In genomic region chr3:17373304-17373703, GRCh38 we compare ENCODE assay signal across 19 cellular contexts.
DNase-seq lines count a peak whose midpoint lies in the region; FAIRE-seq and TF ChIP-seq lines count a peak whose summit lies in the region.
"Had no signal": no experiment of that assay in that cellular context is flagged by ENCODE, and none has a peak within 500 bp of the region (broad histone marks: within the 10 kb centered on the region; RNA-seq: fewer than 3 reads in every experiment).

No MANE protein-coding gene starts in this region.

- H2AFZ ChIP-seq in ACC112 (ENCODE audit: low read length, unreplicated experiment) (no peak overlapping the region), GM23248 (no peak overlapping the region), astrocyte (ENCODE audit: low read depth, low read length) (no peak overlapping the region), neural progenitor cell (replicated peaks) (no peak overlapping the region)
- H2AFZ ChIP-seq: GM23338 had no signal

- H3K4me3 Mint-ChIP-seq in astrocyte (ENCODE audit: unreplicated experiment), result no peak overlapping the region
- no peak overlapping the region for H3K4me3 Mint-ChIP-seq in neural progenitor cell
- H3K4me3 Mint-ChIP-seq: CD4-positive, alpha-beta memory T cell; GM23338; H9 had no signal

- H3K9ac ChIP-seq in GM23248 (no peak overlapping the region), astrocyte (ENCODE audit: low read length) (no peak overlapping the region), neural progenitor cell (no peak overlapping the region)
- H3K9ac ChIP-seq: BLaER1 treated with 17β-estradiol and CSF1 and Interleukin-3, amounts not matched to agents 10 nM and 100 nM had no signal

- no peaks in the 10 kb centered on the region for H3K36me3 Mint-ChIP-seq in astrocyte (ENCODE audit: low read depth, unreplicated experiment)
- H3K36me3 Mint-ChIP-seq in neural progenitor cell, result no peaks in the 10 kb centered on the region

- in situ Hi-C loops in GM23248 (cut with MboI), result no loop called here

- H3K79me2 ChIP-seq in ACC112 (ENCODE audit: control insufficient read depth, insufficient read depth, low read length, unreplicated experiment) (no peaks in the 10 kb centered on the region), GM23248 (ENCODE audit: insufficient read depth) (no peaks in the 10 kb centered on the region), astrocyte (ENCODE audit: insufficient read depth, low read length) (no peaks in the 10 kb centered on the region), neural progenitor cell (ENCODE audit: low read depth) (no peaks in the 10 kb centered on the region)

- H3F3A ChIP-seq in GM23248 (ENCODE audit: insufficient read depth) (peaks cover 12% of the 10 kb centered on the region), neural progenitor cell (ENCODE audit: low read depth) (no peaks in the 10 kb centered on the region)

- peak overlapping the region; percentile 32; the same call in 1 of the 2 replicates for H3K27ac ChIP-seq in ACC112 (ENCODE audit: low read depth, low read length)
- peak overlapping the region; percentile 40 for H3K27ac ChIP-seq in GM23248
- no peak overlapping the region for H3K27ac ChIP-seq in astrocyte (ENCODE audit: low read depth, low read length)
- no peak overlapping the region for H3K27ac ChIP-seq in neural progenitor cell
- H3K27ac ChIP-seq: BLaER1 treated with 17β-estradiol and CSF1 and Interleukin-3, amounts not matched to agents 10 nM and 100 nM had no signal

- H3K4me3 ChIP-seq in ACC112 (ENCODE audit: low read depth, low read length) (no peak overlapping the region), GM23248 (no peak overlapping the region), astrocyte (ENCODE audit: insufficient read depth, low read depth, low read length) (no peak overlapping the region), neural progenitor cell (no peak overlapping the region)
- H3K4me3 ChIP-seq: BLaER1 treated with 17β-estradiol and CSF1 and Interleukin-3, amounts not matched to agents 10 nM and 100 nM; GM23338 had no signal

- H3K9me2 ChIP-seq in GM23248 (ENCODE audit: insufficient read depth), result no peaks in the 10 kb centered on the region

- WGBS in GM23248 (ENCODE audit: low coverage in 1 of 2, low lambda C conversion rate in 2 of 2, missing lambda C conversion rate in 2 of 2), 2 experiments, result 100% methylated on average over 1 of the region's 1 CpG

- FAIRE-seq in astrocyte (lab: Jason Lieb, UNC), result peak; percentile 20
- FAIRE-seq in D721Med (lab: Jason Lieb, UNC), result no peak
- FAIRE-seq: G401.6, GM12892 had no signal

- H3K27me3 ChIP-seq in ACC112 (ENCODE audit: insufficient read depth, low read length), result no peaks in the 10 kb centered on the region
- H3K27me3 ChIP-seq in GM23248 (replicated peaks; ENCODE audit: insufficient read depth), result no peaks in the 10 kb centered on the region
- no peaks in the 10 kb centered on the region for H3K27me3 ChIP-seq in astrocyte (ENCODE audit: insufficient read depth, low read length)
- no peaks in the 10 kb centered on the region for H3K27me3 ChIP-seq in neural progenitor cell
- H3K27me3 ChIP-seq: BE2C; BLaER1 treated with 17β-estradiol and CSF1 and Interleukin-3, amounts not matched to agents 10 nM and 100 nM had no signal

- DNase-seq in GM23248 (no peak), astrocyte (ENCODE audit: low read depth) (no peak), neural progenitor cell (ENCODE audit: low spot score) (no peak), retina (no peak), D721Med (ENCODE audit: insufficient read length, low spot score) (no peak)
- DNase-seq: ACHN; AML-193; BE2C; Calu3; CD4-positive, alpha-beta memory T cell; COR-L47; DMS153; DND-41; H9 had no signal

- no peaks in the 10 kb centered on the region for H3K27me3 Mint-ChIP-seq in astrocyte (ENCODE audit: low read depth, unreplicated experiment)
- no peaks in the 10 kb centered on the region for H3K27me3 Mint-ChIP-seq in neural progenitor cell (ENCODE audit: insufficient read depth, low read depth)
- H3K27me3 Mint-ChIP-seq: CD4-positive, alpha-beta memory T cell had no signal

- peaks cover 8% of the 10 kb centered on the region for H3K4me1 ChIP-seq in ACC112 (ENCODE audit: control insufficient read depth, insufficient read depth, low read length, unreplicated experiment)
- H3K4me1 ChIP-seq in GM23248 (ENCODE audit: insufficient read depth), result peaks cover 9% of the 10 kb centered on the region
- H3K4me1 ChIP-seq in astrocyte (ENCODE audit: insufficient read depth, low read length), result no peaks in the 10 kb centered on the region
- no peaks in the 10 kb centered on the region for H3K4me1 ChIP-seq in neural progenitor cell
- H3K4me1 ChIP-seq: BE2C; BLaER1 treated with 17β-estradiol and CSF1 and Interleukin-3, amounts not matched to agents 10 nM and 100 nM had no signal

- H3K36me3 ChIP-seq in ACC112 (ENCODE audit: insufficient read depth, low read length) (no peaks in the 10 kb centered on the region; the same call in 1 of the 2 replicates), GM23248 (ENCODE audit: low read depth) (0 out of 2 replicates have a peak, but pooled peaks cover 4% of the 10 kb centered on the region), astrocyte (ENCODE audit: insufficient read depth, low read length) (no peaks in the 10 kb centered on the region), neural progenitor cell (peaks cover 3% of the 10 kb centered on the region)
- H3K36me3 ChIP-seq: BE2C had no signal

- TF ChIP-seq CTCF in astrocyte (IDR thresholded peaks at IDR 0.05; ENCODE audit: insufficient read depth, low read depth, low read length) (no peak), neural progenitor cell (IDR thresholded peaks at IDR 0.05) (no peak), D721Med (IDR thresholded peaks at IDR 0.05; ENCODE audit: insufficient read depth, missing control alignments) (no peak)

- H3K27ac Mint-ChIP-seq in astrocyte (ENCODE audit: unreplicated experiment) (no peak overlapping the region), neural progenitor cell (no peak overlapping the region)
- H3K27ac Mint-ChIP-seq: CD4-positive, alpha-beta memory T cell; GM23338; H9 had no signal

- H3K9me3 ChIP-seq in GM23248 (ENCODE audit: low read depth), result no peaks in the 10 kb centered on the region
- no peaks in the 10 kb centered on the region for H3K9me3 ChIP-seq in astrocyte (ENCODE audit: insufficient read depth, low read depth, low read length)
- no peaks in the 10 kb centered on the region for H3K9me3 ChIP-seq in neural progenitor cell (ENCODE audit: low read depth)
- H3K9me3 ChIP-seq: BE2C; BLaER1 treated with 17β-estradiol and CSF1 and Interleukin-3, amounts not matched to agents 10 nM and 100 nM had no signal

- H4K20me1 ChIP-seq in GM23248 (ENCODE audit: insufficient read depth), result no peaks in the 10 kb centered on the region
- H4K20me1 ChIP-seq in astrocyte (ENCODE audit: insufficient read depth, low read length), result no peaks in the 10 kb centered on the region
- H4K20me1 ChIP-seq in neural progenitor cell (ENCODE audit: low read depth), result no peaks in the 10 kb centered on the region
- H4K20me1 ChIP-seq: BLaER1 treated with 17β-estradiol and CSF1 and Interleukin-3, amounts not matched to agents 10 nM and 100 nM had no signal

- H3K9me3 Mint-ChIP-seq in astrocyte (ENCODE audit: unreplicated experiment) (no peaks in the 10 kb centered on the region), neural progenitor cell (no peaks in the 10 kb centered on the region)
- H3K9me3 Mint-ChIP-seq: CD4-positive, alpha-beta memory T cell; GM23338; H9 had no signal

- H3K4me2 ChIP-seq in GM23248 (ENCODE audit: unreplicated experiment) (no peak overlapping the region), astrocyte (ENCODE audit: low read length) (no peak overlapping the region), neural progenitor cell (no peak overlapping the region)
- H3K4me2 ChIP-seq: BLaER1 treated with 17β-estradiol and CSF1 and Interleukin-3, amounts not matched to agents 10 nM and 100 nM; GM23338 had no signal

- H3K4me1 Mint-ChIP-seq in astrocyte (ENCODE audit: low read depth, unreplicated experiment) (peaks cover 2% of the 10 kb centered on the region), neural progenitor cell (no peaks in the 10 kb centered on the region)
- H3K4me1 Mint-ChIP-seq: CD4-positive, alpha-beta memory T cell; GM23338; H9 had no signal

Comparison
In these comparisons a context has a peak if more than half of its experiments do, and no peak if none do; other contexts are left out.
1. H3K27ac ChIP-seq: peak in ACC112 (single experiment) and GM23248 (single experiment); none in astrocyte (single experiment) and neural progenitor cell (single experiment).